ENCODE assay signal across 22 cellular contexts in the genomic region with DNA sequence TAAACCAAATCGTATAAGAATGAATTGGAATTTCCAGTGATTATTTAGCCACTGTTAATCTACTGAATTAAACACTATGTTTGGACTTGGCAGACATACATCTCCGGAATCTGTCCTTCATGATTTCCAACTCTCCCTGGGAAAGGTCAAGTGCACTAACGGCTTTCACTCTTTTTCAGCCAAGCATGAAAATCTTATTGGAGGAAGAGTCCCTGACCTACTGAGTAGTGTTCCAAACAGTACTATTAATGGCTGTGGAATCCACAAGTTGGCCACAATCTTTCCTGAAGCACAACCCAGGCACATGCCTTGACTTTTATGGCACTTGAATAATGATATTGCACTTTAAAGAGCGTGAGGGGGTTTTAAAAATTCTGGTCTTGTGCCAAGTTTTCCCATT.
DNase-seq lines count a peak whose midpoint lies in the region; ATAC-seq, FAIRE-seq and TF ChIP-seq lines count a peak whose summit lies in the region.
"Had no signal": no experiment of that assay in that cellular context is flagged by ENCODE, and none has a peak within 500 bp of the region (broad histone marks: within the 10 kb centered on the region; RNA-seq: fewer than 3 reads in every experiment).

No MANE protein-coding gene starts in this region.

- no TSS peak for BruUV-seq in K562 (replicated peaks; lab: Mats Ljungman, UMichigan)

- DNase-seq in Right ventricle myocardium inferior (ENCODE audit: missing footprints), result no peak
- DNase-seq in left ventricle myocardium inferior, result no peak
- no peak for DNase-seq in K562 (ENCODE audit: extremely low read depth in 1 of 4, low spot score in 3 of 4)
- DNase-seq in kidney tubule cell (ENCODE audit: low spot score), result peak; percentile 40
- peak; percentile 3 to 6 for DNase-seq in thyroid gland
- DNase-seq in activated naive CD4-positive, alpha-beta T cell treated with anti-CD3 and anti-CD28 coated beads, Interleukin-2, amount 10 ng/mL, durations not matched to agents 7 days and 5 days, result no peak
- no peak for DNase-seq in esophagus muscularis mucosa (ENCODE audit: extremely low spot score)
- DNase-seq in MV-4-11 (lab: John Stamatoyannopoulos, UW), result no peak
- DNase-seq: activated CD4-positive, alpha-beta T cell treated with anti-CD3 and anti-CD28 coated beads for 4 hours; activated gamma-delta T cell; AML-193; caudate nucleus; CD4-positive, alpha-beta T cell; head of caudate nucleus; Kasumi-1; kidney; NCI-H510A treated with DMSO at 0.1 percent for 48 hours; stimulated activated naive CD8-positive, alpha-beta T cell treated with anti-CD3 and anti-CD28 coated beads, Interleukin-15, amount 100 ng/mL, for 72 hours had no signal

- ATAC-seq in Right ventricle myocardium inferior (peak; percentile 59), K562 (no peak)
- ATAC-seq: stimulated activated naive CD8-positive, alpha-beta T cell treated with anti-CD3 and anti-CD28 coated beads, Interleukin-15, amount 100 ng/mL, for 72 hours had no signal

- CTCF ChIA-PET in K562 (lab: Yijun Ruan, JAX; ENCODE audit: low intra/inter-chr PET ratio), result no interaction called here
- CTCF ChIA-PET in activated naive CD4-positive, alpha-beta T cell treated with anti-CD3 and anti-CD28 coated beads, Interleukin-2, amount 10 ng/mL, durations not matched to agents 7 days and 5 days (lab: Charles Lee), result no interaction called here

- in situ Hi-C loops in K562 (cut with MboI), result no loop called here

- H3K4me1 ChIP-seq in left ventricle myocardium inferior, result no peaks in the 10 kb centered on the region
- no peaks in the 10 kb centered on the region for H3K4me1 ChIP-seq in K562 (replicated peaks in 1 of 2; ENCODE audit: control insufficient read depth in 2 of 2, insufficient read depth in 2 of 2, low read length in 2 of 2)
- peaks cover 0 to 6% of the 10 kb centered on the region in 2 donors for H3K4me1 ChIP-seq in thyroid gland
- peaks cover 0 to 12% (median 4%) of the 10 kb centered on the region in 4 donors for H3K4me1 ChIP-seq in esophagus muscularis mucosa
- H3K4me1 ChIP-seq: vagina had no signal

- H3K9me1 ChIP-seq in K562 (ENCODE audit: control insufficient read depth, insufficient read depth, low read length), result no peaks in the 10 kb centered on the region

- TF ChIP-seq POLR2A in K562 (conservative IDR thresholded peaks at IDR 0.05) (no peak), thyroid gland (IDR thresholded peaks at IDR 0.05) (no peak), esophagus muscularis mucosa (IDR thresholded peaks at IDR 0.05; ENCODE audit: low read depth) (no peak)

- FAIRE-seq in K562 (lab: Jason Lieb, UNC), result no peak
- FAIRE-seq: kidney had no signal

- POLR2A ChIA-PET in K562 (lab: Yijun Ruan, JAX), result no interaction called here

- H3K36me3 ChIP-seq in left ventricle myocardium inferior, result no peaks in the 10 kb centered on the region
- H3K36me3 ChIP-seq in K562 (ENCODE audit: control insufficient read depth, insufficient read depth, low read length), result no peaks in the 10 kb centered on the region
- H3K36me3 ChIP-seq in thyroid gland, result no peaks in the 10 kb centered on the region
- H3K36me3 ChIP-seq in esophagus muscularis mucosa, result no peaks in the 10 kb centered on the region
- H3K36me3 ChIP-seq: vagina had no signal

- H3K27ac ChIP-seq in left ventricle myocardium inferior (replicated peaks) (no peak overlapping the region), K562 (ENCODE audit: extremely low read depth, low read depth, low read length) (no peak overlapping the region), thyroid gland (peak overlapping the region in 1 of 3 donors; percentile 37), esophagus muscularis mucosa (replicated peaks in 1 of 4) (no peak overlapping the region)
- H3K27ac ChIP-seq: vagina had no signal

- no peaks in the 10 kb centered on the region for H3K4me1 Mint-ChIP-seq in activated naive CD4-positive, alpha-beta T cell treated with anti-CD3 and anti-CD28 coated beads, Interleukin-2, amount 10 ng/mL, durations not matched to agents 7 days and 5 days
- H3K4me1 Mint-ChIP-seq: memory B cell; stimulated activated naive CD8-positive, alpha-beta T cell treated with anti-CD3 and anti-CD28 coated beads, Interleukin-15, amount 100 ng/mL, for 72 hours had no signal

- H3K9me3 ChIP-seq in left ventricle myocardium inferior (replicated peaks), result no peaks in the 10 kb centered on the region
- H3K9me3 ChIP-seq in K562 (replicated peaks; ENCODE audit: control insufficient read depth, insufficient read depth, low read depth, low read length), result 0 out of 2 replicates have a peak, but pooled peaks cover 4% of the 10 kb centered on the region
- no peaks in the 10 kb centered on the region for H3K9me3 ChIP-seq in thyroid gland
- no peaks in the 10 kb centered on the region for H3K9me3 ChIP-seq in esophagus muscularis mucosa
- H3K9me3 ChIP-seq: vagina had no signal

- TF ChIP-seq EP300 in K562 (IDR thresholded peaks at IDR 0.05; ENCODE audit: low read length) (no peak), esophagus muscularis mucosa (IDR thresholded peaks at IDR 0.05) (no peak)

- WGBS in K562 (ENCODE audit: insufficient coverage, low coverage, missing lambda C conversion rate), result 0% methylated on average over 4 of the region's 4 CpGs
- WGBS in thyroid gland, 2 donors, result 11 to 21% methylated on average over 4 of the region's 4 CpGs
- WGBS in esophagus muscularis mucosa, result 52% methylated on average over 4 of the region's 4 CpGs

- no peaks in the 10 kb centered on the region for H3K79me2 ChIP-seq in K562 (ENCODE audit: control insufficient read depth, insufficient read depth, low read length)

- no peaks in the 10 kb centered on the region for H3K27me3 Mint-ChIP-seq in activated naive CD4-positive, alpha-beta T cell treated with anti-CD3 and anti-CD28 coated beads, Interleukin-2, amount 10 ng/mL, durations not matched to agents 7 days and 5 days
- H3K27me3 Mint-ChIP-seq: CD4-positive, alpha-beta T cell; memory B cell; progenitor cell of endocrine pancreas; stimulated activated naive CD8-positive, alpha-beta T cell treated with anti-CD3 and anti-CD28 coated beads, Interleukin-15, amount 100 ng/mL, for 72 hours had no signal

- H3K9me3 Mint-ChIP-seq in activated naive CD4-positive, alpha-beta T cell treated with anti-CD3 and anti-CD28 coated beads, Interleukin-2, amount 10 ng/mL, durations not matched to agents 7 days and 5 days, result peaks cover 3% of the 10 kb centered on the region
- H3K9me3 Mint-ChIP-seq: CD4-positive, alpha-beta T cell; stimulated activated naive CD8-positive, alpha-beta T cell treated with anti-CD3 and anti-CD28 coated beads, Interleukin-15, amount 100 ng/mL, for 72 hours; T-helper 2 cell treated with Interferon-gamma antibody and Interleukin-4, amounts not matched to agents 5 μg/mL and 100 μg/mL, for 36 hours had no signal

- H3K27me3 ChIP-seq in left ventricle myocardium inferior (ENCODE audit: low read depth) (no peaks in the 10 kb centered on the region), K562 (ENCODE audit: control insufficient read depth in 2 of 2, insufficient read depth in 2 of 2, low read length in 2 of 2) (no peaks in the 10 kb centered on the region), thyroid gland (no peaks in the 10 kb centered on the region), esophagus muscularis mucosa (no peaks in the 10 kb centered on the region)
- H3K27me3 ChIP-seq: vagina had no signal

- H3K9ac ChIP-seq in K562 (ENCODE audit: insufficient read depth in 1 of 2, low read depth in 2 of 2, low read length in 2 of 2), result no peak overlapping the region

- H3K4me3 Mint-ChIP-seq in activated naive CD4-positive, alpha-beta T cell treated with anti-CD3 and anti-CD28 coated beads, Interleukin-2, amount 10 ng/mL, durations not matched to agents 7 days and 5 days, result no peak overlapping the region
- H3K4me3 Mint-ChIP-seq: CD4-positive, alpha-beta T cell; memory B cell; stimulated activated naive CD8-positive, alpha-beta T cell treated with anti-CD3 and anti-CD28 coated beads, Interleukin-15, amount 100 ng/mL, for 72 hours; T-helper 2 cell treated with Interferon-gamma antibody and Interleukin-4, amounts not matched to agents 5 μg/mL and 100 μg/mL, for 36 hours had no signal

- TF ChIP-seq CTCF in left ventricle myocardium inferior (IDR thresholded peaks at IDR 0.05; ENCODE audit: borderline replicate concordance) (no peak), K562 (IDR thresholded peaks at IDR 0.05 in 2 of 3, conservative IDR thresholded peaks at IDR 0.05 in 1 of 3; ENCODE audit: insufficient read depth in 2 of 3, low read depth in 1 of 3, low read length in 3 of 3) (no peak), thyroid gland (IDR thresholded peaks at IDR 0.05) (no peak), esophagus muscularis mucosa (IDR thresholded peaks at IDR 0.05) (no peak)

- H3K4me2 ChIP-seq in K562 (ENCODE audit: insufficient read depth, low read length), result no peak overlapping the region

- H4K20me1 ChIP-seq in K562 (replicated peaks; ENCODE audit: control insufficient read depth, insufficient read depth, low read length), result no peaks in the 10 kb centered on the region

- H3K36me3 Mint-ChIP-seq in activated naive CD4-positive, alpha-beta T cell treated with anti-CD3 and anti-CD28 coated beads, Interleukin-2, amount 10 ng/mL, durations not matched to agents 7 days and 5 days, result no peaks in the 10 kb centered on the region
- H3K36me3 Mint-ChIP-seq: memory B cell had no signal

- no peak overlapping the region for H2AFZ ChIP-seq in K562 (ENCODE audit: low read depth, low read length)

- no peak for TF ChIP-seq RAD21 in K562 (CRISPR knock-in tag; conservative IDR thresholded peaks at IDR 0.05 in 1 of 2, IDR thresholded peaks at IDR 0.05 in 1 of 2)

- H3K27ac Mint-ChIP-seq in activated naive CD4-positive, alpha-beta T cell treated with anti-CD3 and anti-CD28 coated beads, Interleukin-2, amount 10 ng/mL, durations not matched to agents 7 days and 5 days, result no peak overlapping the region
- H3K27ac Mint-ChIP-seq: CD4-positive, alpha-beta T cell; memory B cell; progenitor cell of endocrine pancreas; stimulated activated naive CD8-positive, alpha-beta T cell treated with anti-CD3 and anti-CD28 coated beads, Interleukin-15, amount 100 ng/mL, for 72 hours; T-helper 2 cell treated with Interferon-gamma antibody and Interleukin-4, amounts not matched to agents 5 μg/mL and 100 μg/mL, for 36 hours had no signal

- intact Hi-C loops in Right ventricle myocardium inferior (cut with DNase I), result no loop called here
- intact Hi-C loops in left ventricle myocardium inferior (cut with micrococcal nuclease), result no loop called here
- intact Hi-C loops in K562 (cut with micrococcal nuclease), result no loop called here
- intact Hi-C loops in thyroid gland (cut with DNase I), result no loop called here
- intact Hi-C loops in esophagus muscularis mucosa (cut with DNase I), result no loop called here

- H3K4me3 ChIP-seq in left ventricle myocardium inferior (no peak overlapping the region), K562 (no peak overlapping the region), thyroid gland (replicated peaks in 1 of 3) (no peak overlapping the region), esophagus muscularis mucosa (no peak overlapping the region)
- H3K4me3 ChIP-seq: vagina had no signal

Comparison
In these comparisons a context has a peak if more than half of its experiments do, and no peak if none do; other contexts are left out.
1. DNase-seq: peak in kidney tubule cell (single experiment) and thyroid gland (2 of 2); none in Right ventricle myocardium inferior (single experiment), left ventricle myocardium inferior (single experiment), K562 (0 of 4), activated naive CD4-positive, alpha-beta T cell treated with anti-CD3 and anti-CD28 coated beads, Interleukin-2, amount 10 ng/mL, durations not matched to agents 7 days and 5 days (single experiment), esophagus muscularis mucosa (single experiment) and MV-4-11 (single experiment).